Comparison of ENCODE assay signal across 14 cellular contexts in genomic region chr4:26051278-26051677, GRCh38.
"Had no signal": no experiment of that assay in that cellular context is flagged by ENCODE, and none has a peak within 500 bp of the region (broad histone marks: within the 10 kb centered on the region; RNA-seq: fewer than 3 reads in every experiment).

No MANE protein-coding gene starts in this region.

- DNase-seq: activated B cell treated with CpG ODN at 0.5 μM for 24 hours; activated CD4-positive, alpha-beta memory T cell treated with anti-CD3 and anti-CD28 coated beads, Interleukin-2, amount 10 ng/mL, durations not matched to agents 7 days and 5 days; activated CD4-positive, alpha-beta T cell treated with anti-CD3 and anti-CD28 coated beads for 48 hours; activated CD8-positive, alpha-beta memory T cell treated with anti-CD3 and anti-CD28 coated beads, Interleukin-2, amount 10 ng/mL, durations not matched to agents 7 days and 5 days; activated naive CD4-positive, alpha-beta T cell; aorta; brain microvascular endothelial cell; central memory CD4-positive, alpha-beta T cell; small intestine; stimulated activated CD4-positive, alpha-beta T cell treated with anti-CD3 and anti-CD28 coated beads, Interleukin-4, amount 100 ng/mL, for 1 hour; stimulated activated naive CD8-positive, alpha-beta T cell treated with anti-CD3 and anti-CD28 coated beads, Interleukin-15, amount 100 ng/mL, for 72 hours; T-helper 1 cell; T-helper 9 cell had no signal

- H3K27ac ChIP-seq: brain microvascular endothelial cell had no signal

- H3K36me3 ChIP-seq: brain microvascular endothelial cell, suprapubic skin had no signal

- H3K9me3 ChIP-seq: suprapubic skin had no signal

- H3K27me3 ChIP-seq: brain microvascular endothelial cell had no signal

- H3K4me3 ChIP-seq: suprapubic skin had no signal
